ENCODE assay signal across 8 cellular contexts in genomic region chr11:85694385-85694980, GRCh38. TPM values are rescaled to one million over a fixed set of nuclear protein-coding genes. Genes with fewer than 3 reads are reported as not detected.
DNase-seq lines count a peak whose midpoint lies in the region; ATAC-seq, FAIRE-seq and TF ChIP-seq lines count a peak whose summit lies in the region.

No MANE protein-coding gene starts in this region.

- no peak for TF ChIP-seq EP300 in SK-N-SH (IDR thresholded peaks at IDR 0.05; ENCODE audit: borderline replicate concordance in 1 of 2, low read depth in 1 of 2, low read length in 1 of 2)

- H3K4me3 ChIP-seq in SK-N-SH (ENCODE audit: low read depth in 2 of 2, low read length in 1 of 2) = no peak overlapping the region; a peak in 1 of 4 replicates

- H3K27me3 ChIP-seq in SK-N-SH (ENCODE audit: insufficient read depth) = no peaks in the 10 kb centered on the region

- peak; percentile 71 for TF ChIP-seq RAD21 in SK-N-SH (IDR thresholded peaks at IDR 0.05; ENCODE audit: low read length)

- no peaks in the 10 kb centered on the region for H3K9me3 ChIP-seq in SK-N-SH

- H3K4me2 ChIP-seq in SK-N-SH = no peak overlapping the region

- H3K9me2 ChIP-seq in SK-N-SH = no peaks in the 10 kb centered on the region

- H3K4me1 ChIP-seq in SK-N-SH (ENCODE audit: control insufficient read depth in 1 of 2, insufficient read depth in 2 of 2, low read depth in 1 of 2, low read length in 1 of 2) = peaks cover 0 to 12% of the 10 kb centered on the region in 2 experiments; a peak in 1 of 4 replicates

- H3K79me2 ChIP-seq in SK-N-SH (ENCODE audit: insufficient read depth) = no peaks in the 10 kb centered on the region

- TF ChIP-seq CTCF in SK-N-SH (IDR thresholded peaks at IDR 0.05) = peak; percentile 78

- peak; percentile 2 for DNase-seq in NCI-H1694 (lab: John Stamatoyannopoulos, UW)
- DNase-seq in NCI-H1694 treated with DMSO at 0.1 percent for 48 hours (lab: John Stamatoyannopoulos, UW) = no peak
- DNase-seq in SK-N-SH = peak; percentile 31
- peak in 1 of 2 donors; percentile 24 for DNase-seq in frontal cortex (ENCODE audit: low spot score in 2 of 2)
- peak; percentile 86 for DNase-seq in superior temporal gyrus (ENCODE audit: extremely low spot score)

- POLR2A ChIA-PET in SK-N-SH (lab: Yijun Ruan, JAX) = no interaction called here

- ATAC-seq in HG02798 (IDR thresholded peaks at IDR 0.05; ENCODE audit: poor library complexity, unreplicated experiment) (peak; percentile 48), GM21381 (IDR thresholded peaks at IDR 0.05; ENCODE audit: unreplicated experiment) (no peak), HG02885 (IDR thresholded peaks at IDR 0.05; ENCODE audit: poor library complexity, unreplicated experiment) (no peak)

- H3K36me3 ChIP-seq in SK-N-SH (replicated peaks in 1 of 2; ENCODE audit: control insufficient read depth in 1 of 2, insufficient read depth in 2 of 2, low read length in 1 of 2) = peaks cover 0 to 19% of the 10 kb centered on the region in 2 experiments

- no peak overlapping the region for H2AFZ ChIP-seq in SK-N-SH (ENCODE audit: low read depth)

- CTCF ChIA-PET in SK-N-SH (lab: Yijun Ruan, JAX) = interaction anchor here (0.7 to 2.1 kb wide), 6 partner anchors 10 to 47 kb away, joined by 3 to 8 read pairs (median 4); partner anchors contain the start of gene CREBZF

- peak overlapping the region in 1 of 2 experiments; percentile 45; a peak in 1 of 4 replicates for H3K27ac ChIP-seq in SK-N-SH (ENCODE audit: low read depth in 2 of 2, low read length in 1 of 2)

- no peaks in the 10 kb centered on the region for H4K20me1 ChIP-seq in SK-N-SH (ENCODE audit: insufficient read depth)

- H3F3A ChIP-seq in SK-N-SH (replicated peaks; ENCODE audit: insufficient read depth) = peaks cover 4% of the 10 kb centered on the region

- no peak overlapping the region for H3K9ac ChIP-seq in SK-N-SH

- peak; percentile 83 for FAIRE-seq in frontal cortex (lab: Jason Lieb, UNC)

- 93% methylated on average over 1 of the region's 1 CpG for whole genome bisulfite sequencing in SK-N-SH (ENCODE audit: low lambda C conversion rate)

TF ChIP-seq in SK-N-SH, 30 proteins besides CTCF, POLR2A, EP300 and RAD21:
- TF ChIP-seq SMC3 (IDR thresholded peaks at IDR 0.05; ENCODE audit: low read depth, low read length) (peak; percentile 38), USF2 (IDR thresholded peaks at IDR 0.05; ENCODE audit: borderline replicate concordance, low read depth, low read length) (no peak)

RNA-seq across cellular contexts. Expression of gene CCDC89, which starts 8.5 kb away (rescaled TPM):
- 3.9 and 4.1 TPM in 2 replicates for polyA plus RNA-seq in SK-N-SH (2012; rRNA removed)
- polyA plus RNA-seq in SK-N-SH (2012; cell fraction: cytosol; rRNA removed) = 4.5 and 4.9 TPM in 2 replicates
- polyA plus RNA-seq in SK-N-SH (2012; cell fraction: nucleus; rRNA removed) = 4.3 and 5.0 TPM in 2 replicates
- total RNA-seq in frontal cortex = 0.41 TPM

RNA-seq across cellular contexts. Expression of gene CREBZF, which starts 29.6 kb away (rescaled TPM):
- 50.5 and 62.1 TPM in 2 replicates for polyA plus RNA-seq in SK-N-SH (2012; rRNA removed)
- 14.6 and 16.3 TPM in 2 replicates for polyA plus RNA-seq in SK-N-SH (2012; cell fraction: cytosol; rRNA removed)
- 325 and 378 TPM in 2 replicates for polyA plus RNA-seq in SK-N-SH (2012; cell fraction: nucleus; rRNA removed)
- 78.3 TPM for total RNA-seq in frontal cortex

RNA-seq across cellular contexts. Expression of gene TMEM126A, which starts 46.7 kb away (rescaled TPM):
- polyA plus RNA-seq in SK-N-SH (2012; rRNA removed) = 30.5 and 37.1 TPM in 2 replicates
- 48.4 and 70.0 TPM in 2 replicates for polyA plus RNA-seq in SK-N-SH (2012; cell fraction: cytosol; rRNA removed)
- 9.8 and 13.7 TPM in 2 replicates for polyA plus RNA-seq in SK-N-SH (2012; cell fraction: nucleus; rRNA removed)
- total RNA-seq in frontal cortex = 33.8 TPM
